Comparison of ENCODE assay signal across 1 cellular context in the genomic region with DNA sequence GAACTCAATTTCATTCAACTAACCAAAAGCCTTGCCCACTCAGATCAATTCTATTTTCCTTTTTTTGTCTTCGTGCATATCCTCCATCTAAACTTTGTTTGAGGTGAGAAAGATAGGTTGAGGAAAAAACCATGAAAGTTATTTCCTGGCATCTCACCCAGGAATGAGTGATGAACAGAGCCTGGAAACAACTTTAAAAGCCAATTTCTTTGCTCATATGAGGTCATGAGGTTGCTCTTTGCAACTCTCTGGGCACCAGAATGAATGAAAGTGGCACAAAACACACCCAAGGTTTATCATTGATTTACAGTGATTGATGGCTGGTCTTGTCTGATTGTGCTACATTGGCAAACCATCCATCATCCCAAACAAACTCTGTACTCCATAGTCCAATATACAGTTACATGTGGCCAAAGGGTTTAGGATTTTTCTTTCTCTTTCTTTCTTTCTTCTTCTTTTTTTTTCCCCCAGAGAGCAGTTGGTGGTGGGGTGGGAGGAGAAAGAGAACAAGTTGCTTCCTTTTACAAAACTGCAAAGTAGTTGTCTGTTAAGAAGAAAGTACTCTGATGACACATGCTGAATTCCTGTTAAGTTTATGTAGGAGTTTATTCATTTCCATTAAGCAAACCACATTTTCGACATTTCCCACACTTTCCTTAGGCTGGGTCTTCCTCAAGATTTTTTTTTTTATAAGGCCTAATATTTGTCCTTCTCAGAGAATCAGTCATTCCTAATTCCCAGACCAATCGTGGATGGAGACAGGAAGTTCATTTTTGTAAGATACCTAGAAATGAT.
TF ChIP-seq lines count a peak whose summit lies in the region.

No MANE protein-coding gene starts in this region.

TF ChIP-seq in SK-N-SH, 30 proteins besides CTCF, POLR2A, EP300 and RAD21 (continued from another document):
- TF ChIP-seq RFX5 (IDR thresholded peaks at IDR 0.05; ENCODE audit: low read length), result no peak
- TF ChIP-seq SMC3 (IDR thresholded peaks at IDR 0.05; ENCODE audit: low read depth, low read length), result no peak
- TF ChIP-seq JUND (IDR thresholded peaks at IDR 0.05), result 0 out of 2 replicates have a peak, but pooled peaks have one; percentile 6
TF ChIP-seq in SK-N-SH: peak in this region for 3.
